ENCODE assay signal across 8 cellular contexts in the genomic region with DNA sequence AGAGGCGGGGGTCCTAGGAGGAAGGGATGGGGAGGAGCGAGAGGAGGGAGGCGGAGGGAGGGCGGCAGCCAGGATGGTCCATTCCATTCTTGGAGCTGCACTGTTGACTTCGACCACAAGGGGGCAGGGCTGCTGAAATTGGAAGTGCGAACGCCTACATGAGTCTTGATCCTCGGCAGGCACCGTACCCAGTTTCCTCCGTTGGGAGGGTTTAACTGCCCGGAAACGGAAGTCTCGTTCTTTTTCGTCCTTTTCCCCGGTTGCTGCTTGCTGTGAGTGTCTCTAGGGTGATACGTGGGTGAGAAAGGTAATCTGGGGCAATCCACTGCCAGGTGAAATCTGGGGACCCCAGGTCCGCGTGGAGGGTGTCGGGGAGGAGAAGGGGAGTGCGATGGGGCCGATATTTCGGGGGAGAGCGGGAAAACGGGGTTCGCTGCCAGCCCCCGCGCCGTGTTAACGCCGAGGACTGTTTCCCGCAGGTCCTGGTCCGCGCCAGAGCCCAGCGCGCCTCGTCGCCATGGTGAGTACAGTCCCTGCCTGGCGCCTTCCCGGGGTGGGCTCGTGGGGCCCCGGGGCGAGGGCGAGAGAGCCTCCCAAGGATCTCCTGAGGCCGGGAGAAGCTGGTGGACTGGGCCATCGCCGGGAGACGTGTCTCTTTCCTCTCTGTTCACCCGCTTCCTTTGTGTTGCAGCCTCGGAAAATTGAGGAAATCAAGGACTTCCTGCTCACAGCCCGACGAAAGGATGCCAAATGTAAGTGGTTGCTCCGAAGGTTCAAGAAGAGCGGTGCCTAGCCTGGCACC. TPM values are rescaled to one million over a fixed set of nuclear protein-coding genes. Genes with fewer than 3 reads are reported as not detected.
DNase-seq lines count a peak whose midpoint lies in the region; ATAC-seq, FAIRE-seq and TF ChIP-seq lines count a peak whose summit lies in the region.

A gene (plus strand): TSS at position 240 of the 802 bp plus-strand sequence. CDS start 278 bp downstream, at position 518.

- ATAC-seq in GM21529 (IDR thresholded peaks at IDR 0.05; ENCODE audit: unreplicated experiment): peak; percentile 66
- ATAC-seq in activated T-cell treated with anti-CD3 and anti-CD28 coated beads, Interleukin-2, amount 50 U/mL, for 72 hours (replicated peaks in 1 of 2): peak; percentile 91 to 96

- intact Hi-C loops in esophagus squamous epithelium (cut with DNase I): no loop called here

- peaks cover 62% of the 10 kb centered on the region for H3K4me1 Mint-ChIP-seq in activated T-cell treated with anti-CD3 and anti-CD28 coated beads, Interleukin-2, amount 50 U/mL, for 72 hours (ENCODE audit: low read depth)

- peak within 1 kb of the TSS; percentile 96 for H3K27ac Mint-ChIP-seq in activated T-cell treated with anti-CD3 and anti-CD28 coated beads, Interleukin-2, amount 50 U/mL, for 72 hours

- FAIRE-seq in RCC 7860 (lab: Jason Lieb, UNC): peak; percentile 76

- H3K9me3 ChIP-seq in KOPT-K1 (ENCODE audit: insufficient read depth, low read length, poor library complexity, severe bottlenecking) (no peaks in the 10 kb centered on the region), esophagus squamous epithelium (no peaks in the 10 kb centered on the region)

- H3K27ac ChIP-seq in KOPT-K1 (ENCODE audit: low read depth, low read length, poor library complexity, severe bottlenecking) (peak within 1 kb of the TSS; percentile 77), esophagus squamous epithelium (peak within 1 kb of the TSS; percentile 87 to 93 (median 90))

- H3K9me3 Mint-ChIP-seq in activated T-cell treated with anti-CD3 and anti-CD28 coated beads, Interleukin-2, amount 50 U/mL, for 72 hours: no peaks in the 10 kb centered on the region

- peak within 1 kb of the TSS; percentile 71 to 99 (median 85) for H3K4me3 ChIP-seq in esophagus squamous epithelium

- TF ChIP-seq POLR2A in esophagus squamous epithelium (IDR thresholded peaks at IDR 0.05): peak in 3 of 4 donors; percentile 57 to 86 (median 76)

- H3K4me3 Mint-ChIP-seq in activated T-cell treated with anti-CD3 and anti-CD28 coated beads, Interleukin-2, amount 50 U/mL, for 72 hours: peak within 1 kb of the TSS; percentile 93 to 99

- peaks cover 18 to 21% of the 10 kb centered on the region in 2 donors for H3K36me3 Mint-ChIP-seq in activated T-cell treated with anti-CD3 and anti-CD28 coated beads, Interleukin-2, amount 50 U/mL, for 72 hours (ENCODE audit: insufficient read depth in 2 of 2)

- H3K36me3 ChIP-seq in KOPT-K1 (ENCODE audit: insufficient read depth, low read length) (peaks cover 51% of the 10 kb centered on the region), esophagus squamous epithelium (peaks cover 0 to 39% (median 8%) of the 10 kb centered on the region in 3 donors)

- TF ChIP-seq CTCF in esophagus squamous epithelium (IDR thresholded peaks at IDR 0.05): peak; percentile 95 to 99 (median 96)

- 1% methylated on average over 31 to 38 of the region's 53 CpGs for WGBS in esophagus squamous epithelium, 2 donors

- DNase-seq in DMS153 (lab: John Stamatoyannopoulos, UW) (peak; percentile 93), RCC 7860 (ENCODE audit: low spot score) (peak; percentile 92), esophagus squamous epithelium (lab: John Stamatoyannopoulos, UW) (peak; percentile 71), myocyte (ENCODE audit: low read depth) (peak; percentile 98)
- peak; percentile 94 to 96 for DNase-seq in activated T-cell treated with anti-CD3 and anti-CD28 coated beads, Interleukin-2, amount 50 U/mL, for 72 hours
- peak; percentile 82 to 94 for DNase-seq in stimulated activated CD8-positive, alpha-beta memory T cell treated with anti-CD3 and anti-CD28 coated beads, Interleukin-7, amount 100 ng/mL, for 48 hours (ENCODE audit: extremely low read depth in 1 of 2, low read depth in 1 of 2)

- H3K27me3 ChIP-seq in esophagus squamous epithelium: peaks cover 0 to 42% (median 2%) of the 10 kb centered on the region in 4 donors

- H3K27me3 Mint-ChIP-seq in activated T-cell treated with anti-CD3 and anti-CD28 coated beads, Interleukin-2, amount 50 U/mL, for 72 hours (ENCODE audit: low read depth): peaks cover 20% of the 10 kb centered on the region

- H3K4me1 ChIP-seq in esophagus squamous epithelium: peaks cover 17 to 63% (median 43%) of the 10 kb centered on the region in 3 donors

RNA-seq across cellular contexts. Expression of the gene that starts here (rescaled TPM):
- total RNA-seq in activated T-cell treated with anti-CD3 and anti-CD28 coated beads, Interleukin-2, amount 50 U/mL, for 72 hours: 1,000 to 10,000 TPM; 1,255 to 1,305 TPM
- 100 to 1,000 TPM; 224 to 564 (median 403) TPM for total RNA-seq in esophagus squamous epithelium
- 239 and 288 TPM in 2 replicates for total RNA-seq in myocyte
- polyA plus RNA-seq in myocyte (2012): 2,289 TPM

Comparison
In these comparisons a context has a peak if more than half of its experiments do, and no peak if none do; other contexts are left out.
1. Peak in every context shown above with its lines: DNase-seq, ATAC-seq, H3K4me3 ChIP-seq and H3K27ac ChIP-seq.